10 cellular contexts compared by ENCODE assay signal in genomic region chr7:140638311-140638791, GRCh38. TPM values are rescaled to one million over a fixed set of nuclear protein-coding genes. Genes with fewer than 3 reads are reported as not detected.
DNase-seq lines count a peak whose midpoint lies in the region; ATAC-seq and TF ChIP-seq lines count a peak whose summit lies in the region.
"Had no signal": no experiment of that assay in that cellular context is flagged by ENCODE, and none has a peak within 500 bp of the region (broad histone marks: within the 10 kb centered on the region; RNA-seq: fewer than 3 reads in every experiment).

No MANE protein-coding gene starts in this region.

- H3K4me1 ChIP-seq in gastroesophageal sphincter (peaks cover 0 to 82% (median 33%) of the 10 kb centered on the region in 3 donors), osteoblast (ENCODE audit: insufficient read depth, low read length) (peaks cover 8% of the 10 kb centered on the region)

- H2AFZ ChIP-seq in osteoblast (ENCODE audit: low read length), result no peak overlapping the region

- H3K4me3 ChIP-seq in BJ (ENCODE audit: low read depth, low read length) (no peak overlapping the region), gastroesophageal sphincter (peak overlapping the region in 1 of 2 donors; percentile 65), osteoblast (ENCODE audit: insufficient read depth, low read length) (no peak overlapping the region)

- peak; percentile 69 for ATAC-seq in gastroesophageal sphincter
- no peak for ATAC-seq in activated T-cell treated with anti-CD3 and anti-CD28 coated beads, Interleukin-2, amount 50 U/mL, for 72 hours (replicated peaks in 1 of 2)

- no peaks in the 10 kb centered on the region for H3K27me3 ChIP-seq in BJ (ENCODE audit: control insufficient read depth, insufficient read depth, low read length)
- no peaks in the 10 kb centered on the region for H3K27me3 ChIP-seq in gastroesophageal sphincter
- peaks cover 41% of the 10 kb centered on the region for H3K27me3 ChIP-seq in osteoblast (ENCODE audit: insufficient read depth, low read length)

- no peaks in the 10 kb centered on the region for H3K9me3 Mint-ChIP-seq in activated T-cell treated with anti-CD3 and anti-CD28 coated beads, Interleukin-2, amount 50 U/mL, for 72 hours

- H3K4me3 Mint-ChIP-seq in activated T-cell treated with anti-CD3 and anti-CD28 coated beads, Interleukin-2, amount 50 U/mL, for 72 hours, result no peak overlapping the region

- POLR2A ChIA-PET in BJ (lab: Charles Lee), result no interaction called here

- peak in 1 of 2 donors; percentile 21 for TF ChIP-seq POLR2A in gastroesophageal sphincter (IDR thresholded peaks at IDR 0.05)

- peak overlapping the region; percentile 22 to 98 (median 96) for H3K27ac ChIP-seq in gastroesophageal sphincter
- no peak overlapping the region for H3K27ac ChIP-seq in osteoblast (ENCODE audit: low read depth, low read length)

- no peaks in the 10 kb centered on the region for H3K36me3 ChIP-seq in BJ (ENCODE audit: control insufficient read depth, insufficient read depth, low read length)
- H3K36me3 ChIP-seq in gastroesophageal sphincter, result no peaks in the 10 kb centered on the region
- H3K36me3 ChIP-seq in osteoblast (ENCODE audit: insufficient read depth, low read length), result no peaks in the 10 kb centered on the region

- TF ChIP-seq EP300 in gastroesophageal sphincter (IDR thresholded peaks at IDR 0.05), result no peak

- no peaks in the 10 kb centered on the region for H3K36me3 Mint-ChIP-seq in activated T-cell treated with anti-CD3 and anti-CD28 coated beads, Interleukin-2, amount 50 U/mL, for 72 hours (ENCODE audit: insufficient read depth in 2 of 2)

- H4K20me1 ChIP-seq in osteoblast (ENCODE audit: insufficient read depth, low read length), result no peaks in the 10 kb centered on the region

- DNase-seq in BJ (ENCODE audit: low read depth) (no peak), T1000 (lab: John Stamatoyannopoulos, UW) (peak; percentile 49), osteoblast (ENCODE audit: insufficient read length, low spot score, missing footprints) (peak; percentile 84), SKM-1 (lab: John Stamatoyannopoulos, UW; ENCODE audit: unreplicated experiment) (no peak), NCI-H1417 treated with DMSO at 0.1 percent for 48 hours (lab: John Stamatoyannopoulos, UW) (no peak)
- no peak for DNase-seq in activated CD4-positive, alpha-beta T cell treated with anti-CD3 and anti-CD28 coated beads, Interleukin-2, amount 50 U/mL, for 4 hours
- DNase-seq in activated T-cell treated with anti-CD3 and anti-CD28 coated beads, Interleukin-2, amount 50 U/mL, for 72 hours, result no peak
- DNase-seq: activated CD8-positive, alpha-beta memory T cell treated with anti-CD3 and anti-CD28 coated beads, Interleukin-2, amount 50 U/mL, for 48 hours; NCI-H1048 had no signal

- H3K9me3 ChIP-seq in gastroesophageal sphincter, result no peaks in the 10 kb centered on the region
- no peaks in the 10 kb centered on the region for H3K9me3 ChIP-seq in osteoblast (ENCODE audit: low read depth, low read length)

- H3K79me2 ChIP-seq in osteoblast (ENCODE audit: insufficient read depth, low read length), result no peaks in the 10 kb centered on the region

- H3K4me1 Mint-ChIP-seq in activated T-cell treated with anti-CD3 and anti-CD28 coated beads, Interleukin-2, amount 50 U/mL, for 72 hours (ENCODE audit: low read depth), result peaks cover 13% of the 10 kb centered on the region

- TF ChIP-seq CTCF in BJ (IDR thresholded peaks at IDR 0.05; ENCODE audit: insufficient read depth, low read depth, low read length), result peak; percentile 53
- TF ChIP-seq CTCF in gastroesophageal sphincter (IDR thresholded peaks at IDR 0.05), result peak in 2 of 4 experiments; percentile 30 to 59
- no peak for TF ChIP-seq CTCF in osteoblast (IDR thresholded peaks at IDR 0.05; ENCODE audit: extremely low read depth, low read depth, low read length)

- CTCF ChIA-PET in BJ (lab: Yijun Ruan, JAX), result interaction anchor here (0.6 to 1.8 kb wide), 3 partner anchors 65 to 131 kb away, joined by 3 to 6 read pairs (median 3); no protein-coding TSS in a partner anchor

- H3K27ac Mint-ChIP-seq in activated T-cell treated with anti-CD3 and anti-CD28 coated beads, Interleukin-2, amount 50 U/mL, for 72 hours, result no peak overlapping the region

- H3K4me2 ChIP-seq in osteoblast (ENCODE audit: insufficient read depth, low read length), result no peak overlapping the region

- H3K27me3 Mint-ChIP-seq in activated T-cell treated with anti-CD3 and anti-CD28 coated beads, Interleukin-2, amount 50 U/mL, for 72 hours (ENCODE audit: low read depth), result peaks cover 53% of the 10 kb centered on the region

- 27 to 48% methylated on average over 4 to 5 of the region's 5 CpGs for WGBS in gastroesophageal sphincter (ENCODE audit: low coverage in 1 of 2), 2 donors

RNA-seq across cellular contexts. Expression of gene DENND2A, which starts 2.3 kb away (rescaled TPM):
- 2.9 and 3.3 TPM in 2 replicates for polyA plus RNA-seq in BJ (2011; rRNA removed)
- polyA minus RNA-seq in BJ (2011; rRNA and poly(A)+ RNA removed), result 3.8 and 4.9 TPM in 2 replicates
- total RNA-seq in gastroesophageal sphincter (10 to 100 TPM; 25.2 to 83.5 (median 46.5) TPM), osteoblast (0.36 and 0.59 TPM in 2 replicates)
- not detected for total RNA-seq in activated T-cell treated with anti-CD3 and anti-CD28 coated beads, Interleukin-2, amount 50 U/mL, for 72 hours

RNA-seq across cellular contexts. Expression of gene ADCK2, which starts 34.4 kb away (rescaled TPM):
- polyA plus RNA-seq in BJ (2011; rRNA removed), result 13.7 and 15.4 TPM in 2 replicates
- polyA minus RNA-seq in BJ (2011; rRNA and poly(A)+ RNA removed), result 7.6 and 11.3 TPM in 2 replicates
- 10 to 100 TPM; 14.5 to 33.4 (median 22.4) TPM for total RNA-seq in gastroesophageal sphincter
- 25.3 and 28.6 TPM in 2 replicates for total RNA-seq in osteoblast
- total RNA-seq in activated T-cell treated with anti-CD3 and anti-CD28 coated beads, Interleukin-2, amount 50 U/mL, for 72 hours, result 10 to 100 TPM; 30.3 to 38.9 TPM

RNA-seq across cellular contexts. Expression of gene NDUFB2, which starts 58.2 kb away (rescaled TPM):
- 289 and 294 TPM in 2 replicates for polyA plus RNA-seq in BJ (2011; rRNA removed)
- 30.9 and 37.8 TPM in 2 replicates for polyA minus RNA-seq in BJ (2011; rRNA and poly(A)+ RNA removed)
- 100 to 1,000 TPM; 187 to 472 (median 345) TPM for total RNA-seq in gastroesophageal sphincter
- 56.5 and 66.3 TPM in 2 replicates for total RNA-seq in osteoblast
- total RNA-seq in activated T-cell treated with anti-CD3 and anti-CD28 coated beads, Interleukin-2, amount 50 U/mL, for 72 hours, result 10 to 100 TPM; 78.0 to 94.1 TPM

Comparison
In these comparisons a context has a peak if more than half of its experiments do, and no peak if none do; other contexts are left out.
1. DNase-seq: peak in T1000 (single experiment) and osteoblast (single experiment); none in BJ (single experiment), SKM-1 (single experiment), activated CD4-positive, alpha-beta T cell treated with anti-CD3 and anti-CD28 coated beads, Interleukin-2, amount 50 U/mL, for 4 hours (0 of 2), NCI-H1417 treated with DMSO at 0.1 percent for 48 hours (single experiment) and activated T-cell treated with anti-CD3 and anti-CD28 coated beads, Interleukin-2, amount 50 U/mL, for 72 hours (0 of 2).
2. RNA of gene DENND2A, which starts 2.3 kb away (total RNA-seq): 25.2 to 83.5 TPM in gastroesophageal sphincter; 0.36 to 0.59 TPM in osteoblast and not detected in activated T-cell treated with anti-CD3 and anti-CD28 coated beads, Interleukin-2, amount 50 U/mL, for 72 hours; every median in the first group is over 10 times any median in the second.